ENCODE assay signal across 34 cellular contexts in the genomic region with DNA sequence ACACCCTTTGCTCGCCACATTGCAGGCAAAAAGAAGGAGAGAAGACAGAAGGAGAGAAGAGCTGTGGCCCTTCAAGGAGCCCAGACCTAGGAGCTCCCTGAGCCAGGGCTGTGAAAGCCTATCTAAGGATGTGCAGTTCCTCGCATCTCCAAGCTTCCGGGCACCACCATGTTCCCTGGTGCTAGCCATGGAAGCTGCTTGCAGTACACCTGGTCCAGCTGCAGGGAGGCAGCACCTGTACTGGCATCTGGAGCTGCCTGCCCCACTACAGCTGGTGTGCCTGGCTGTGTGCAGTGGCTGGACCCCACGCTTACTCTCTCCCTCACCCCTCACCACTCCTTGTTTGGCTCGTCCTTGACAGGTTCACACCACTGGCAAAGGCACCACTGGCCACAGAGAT.
"Had no signal": no experiment of that assay in that cellular context is flagged by ENCODE, and none has a peak within 500 bp of the region (broad histone marks: within the 10 kb centered on the region; RNA-seq: fewer than 3 reads in every experiment).

No MANE protein-coding gene starts in this region.

- H3K9me3 Mint-ChIP-seq: activated naive CD8-positive, alpha-beta T cell treated with anti-CD3 and anti-CD28 coated beads for 36 hours; activated T-helper 17 cell treated with anti-CD3 and anti-CD28 coated beads, Interleukin-2, amount 50 U/mL, for 72 hours had no signal

- H3K36me3 Mint-ChIP-seq: activated CD8-positive, alpha-beta memory T cell treated with anti-CD3 and anti-CD28 coated beads, Interleukin-2, amount 10 ng/mL, durations not matched to agents 7 days and 5 days; activated naive CD8-positive, alpha-beta T cell treated with anti-CD3 and anti-CD28 coated beads for 36 hours had no signal

- ATAC-seq: activated CD8-positive, alpha-beta memory T cell treated with anti-CD3 and anti-CD28 coated beads, Interleukin-2, amount 10 ng/mL, durations not matched to agents 7 days and 5 days; activated T-helper 17 cell treated with anti-CD3 and anti-CD28 coated beads, Interleukin-2, amount 50 U/mL, for 72 hours; PC-3; Right ventricle myocardium inferior had no signal

- H3K4me1 Mint-ChIP-seq: activated CD4-positive, alpha-beta memory T cell treated with anti-CD3 and anti-CD28 coated beads, Interleukin-2, amount 10 ng/mL, durations not matched to agents 7 days and 5 days; activated CD8-positive, alpha-beta memory T cell treated with anti-CD3 and anti-CD28 coated beads, Interleukin-2, amount 10 ng/mL, durations not matched to agents 7 days and 5 days; activated naive CD8-positive, alpha-beta T cell treated with anti-CD3 and anti-CD28 coated beads for 36 hours; activated T-helper 17 cell treated with anti-CD3 and anti-CD28 coated beads, Interleukin-2, amount 50 U/mL, for 72 hours had no signal

- H3K4me3 Mint-ChIP-seq: activated CD4-positive, alpha-beta memory T cell treated with anti-CD3 and anti-CD28 coated beads, Interleukin-2, amount 10 ng/mL, durations not matched to agents 7 days and 5 days; activated CD8-positive, alpha-beta memory T cell treated with anti-CD3 and anti-CD28 coated beads, Interleukin-2, amount 10 ng/mL, durations not matched to agents 7 days and 5 days; activated naive CD8-positive, alpha-beta T cell treated with anti-CD3 and anti-CD28 coated beads for 36 hours; activated T-helper 17 cell treated with anti-CD3 and anti-CD28 coated beads, Interleukin-2, amount 50 U/mL, for 72 hours had no signal

- DNase-seq: activated CD4-positive, alpha-beta memory T cell treated with anti-CD3 and anti-CD28 coated beads, Interleukin-2, amount 10 ng/mL, durations not matched to agents 7 days and 5 days; activated CD4-positive, alpha-beta T cell treated with anti-CD3 and anti-CD28 coated beads for 1 hour; activated CD4-positive, alpha-beta T cell treated with anti-CD3 and anti-CD28 coated beads for 48 hours; activated CD4-positive, CD25-positive, alpha-beta regulatory T cell; activated CD8-positive, alpha-beta memory T cell treated with anti-CD3 and anti-CD28 coated beads for 24 hours; activated CD8-positive, alpha-beta memory T cell treated with anti-CD3 and anti-CD28 coated beads, Interleukin-2, amount 10 ng/mL, durations not matched to agents 7 days and 5 days; activated CD8-positive, alpha-beta memory T cell treated with anti-CD3 and anti-CD28 coated beads, Interleukin-2, amount 50 U/mL, for 48 hours; activated effector memory CD4-positive, alpha-beta T cell treated with anti-CD3 and anti-CD28 coated beads, Interleukin-2, amount 50 U/mL, for 16 hours; activated naive CD4-positive, alpha-beta T cell; activated naive CD4-positive, alpha-beta T cell treated with anti-CD3 and anti-CD28 coated beads, Interleukin-2, amount 50 U/mL, for 16 hours; activated naive CD8-positive, alpha-beta T cell treated with anti-CD3 and anti-CD28 coated beads for 36 hours; activated T-cell treated with anti-CD3 and anti-CD28 coated beads, Interleukin-2, amount 50 U/mL, for 48 hours; amniotic stem cell; aorta; Kasumi-1; KG1; MG63; NCI-H1048; NCI-H1105 treated with DMSO at 0.1 percent for 48 hours; NCI-H1436; NCI-H1694; NCI-H1930; NCI-H2081 treated with DMSO at 0.1 percent for 48 hours; NCI-H345; NCI-H524 treated with DMSO at 0.1 percent for 48 hours; PC-3; SW 1271; T-helper 2 cell; T-helper 9 cell had no signal

- H3K36me3 ChIP-seq: cardiac muscle cell, MG63 had no signal

- H3K27me3 ChIP-seq: cardiac muscle cell, MG63 had no signal

- H3K27ac ChIP-seq: cardiac muscle cell, RWPE1, VCaP had no signal

- H3K27me3 Mint-ChIP-seq: activated CD4-positive, alpha-beta memory T cell treated with anti-CD3 and anti-CD28 coated beads, Interleukin-2, amount 10 ng/mL, durations not matched to agents 7 days and 5 days; activated CD8-positive, alpha-beta memory T cell treated with anti-CD3 and anti-CD28 coated beads, Interleukin-2, amount 10 ng/mL, durations not matched to agents 7 days and 5 days; activated naive CD8-positive, alpha-beta T cell treated with anti-CD3 and anti-CD28 coated beads for 36 hours; activated T-helper 17 cell treated with anti-CD3 and anti-CD28 coated beads, Interleukin-2, amount 50 U/mL, for 72 hours had no signal

- H3K4me3 ChIP-seq: cardiac muscle cell, MG63 had no signal

- H3K9me3 ChIP-seq: MG63 had no signal

- H3K27ac Mint-ChIP-seq: activated CD4-positive, alpha-beta memory T cell treated with anti-CD3 and anti-CD28 coated beads, Interleukin-2, amount 10 ng/mL, durations not matched to agents 7 days and 5 days; activated CD8-positive, alpha-beta memory T cell treated with anti-CD3 and anti-CD28 coated beads, Interleukin-2, amount 10 ng/mL, durations not matched to agents 7 days and 5 days; activated naive CD8-positive, alpha-beta T cell treated with anti-CD3 and anti-CD28 coated beads for 36 hours; activated T-helper 17 cell treated with anti-CD3 and anti-CD28 coated beads, Interleukin-2, amount 50 U/mL, for 72 hours had no signal
